ENCODE assay signal across 8 cellular contexts in the genomic region with DNA sequence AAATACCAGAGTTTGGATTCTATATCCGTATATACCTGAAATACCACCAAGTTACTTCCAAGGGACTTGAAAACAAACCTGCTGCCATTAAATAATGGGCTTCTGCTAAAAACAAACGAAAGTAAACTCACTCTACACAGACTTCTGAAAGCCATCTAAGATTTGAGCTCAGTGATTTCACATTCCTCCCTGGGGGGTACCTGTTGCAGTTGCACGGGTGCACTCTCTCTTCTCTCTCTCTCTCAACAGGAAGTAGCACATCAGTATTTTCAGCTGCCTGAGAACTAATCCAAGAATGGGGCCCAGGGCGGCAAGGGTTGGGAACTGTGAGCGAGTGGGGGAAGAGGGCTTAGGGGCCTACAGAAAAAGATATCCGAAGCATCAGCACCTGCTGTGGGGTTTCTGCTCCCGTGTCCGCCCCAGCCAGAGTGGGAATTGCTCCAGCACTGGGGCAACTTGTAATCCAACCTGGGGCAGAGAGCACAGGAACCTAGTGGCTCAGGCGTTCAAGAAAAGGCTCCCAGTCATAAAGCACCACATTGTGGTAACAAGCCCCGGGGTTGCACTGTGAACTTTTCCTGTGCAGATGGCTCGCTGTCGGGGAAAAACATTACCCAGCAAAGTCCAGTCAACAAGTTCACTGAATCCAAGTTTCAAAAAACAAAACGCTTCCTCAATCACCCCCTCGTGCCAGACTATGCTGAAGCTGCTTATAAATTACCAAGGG.
DNase-seq lines count a peak whose midpoint lies in the region; ATAC-seq and TF ChIP-seq lines count a peak whose summit lies in the region.

No MANE protein-coding gene starts in this region.

- intact Hi-C loops in MCF 10A (cut with micrococcal nuclease): loop anchor here (2.0 to 5.0 kb wide), 3 partner anchors 84 to 264 kb away; no protein-coding TSS in a partner anchor

- H3K4me3 Mint-ChIP-seq in MCF 10A (ENCODE audit: unreplicated experiment): peak overlapping the region; percentile 65

- POLR2A ChIA-PET in MCF 10A (lab: Yijun Ruan, JAX): interaction anchor here (0.5 to 15.1 kb wide), 32 partner anchors 8 to 1678 kb away, joined by 3 to 205 read pairs (median 4); partner anchors contain the start of gene EFNA5

- peaks cover 22% of the 10 kb centered on the region for H3K36me3 Mint-ChIP-seq in MCF 10A (ENCODE audit: insufficient read depth, unreplicated experiment)

- no TSS peak for BruUV-seq in MCF 10A (replicated peaks; lab: Mats Ljungman, UMichigan)

- peak; percentile 11 to 19 for DNase-seq in stimulated activated CD4-positive, alpha-beta T cell treated with anti-CD3 and anti-CD28 coated beads, Interleukin-2, amount 100 ng/mL, for 24 hours
- DNase-seq in stimulated activated CD4-positive, alpha-beta T cell treated with anti-CD3 and anti-CD28 coated beads, Interleukin-12 subunit alpha, Interleukin-12 subunit beta, amount 100 ng/mL, for 4 hours: no peak
- DNase-seq in NCI-H748 treated with DMSO at 0.1 percent for 48 hours (lab: John Stamatoyannopoulos, UW): peak; percentile 40
- DNase-seq in MCF 10A (ENCODE audit: unreplicated experiment): peak; percentile 67
- DNase-seq in lung microvascular endothelial cell (ENCODE audit: low read depth in 2 of 2): peak; percentile 74 to 95
- no peak for DNase-seq in GOT3 (lab: John Stamatoyannopoulos, UW)

- H3K4me1 ChIP-seq in urinary bladder (ENCODE audit: insufficient read depth): no peaks in the 10 kb centered on the region

- H3K36me3 ChIP-seq in urinary bladder (ENCODE audit: insufficient read depth): no peaks in the 10 kb centered on the region

- H3K27ac Mint-ChIP-seq in MCF 10A (ENCODE audit: low read depth, unreplicated experiment): peak overlapping the region; percentile 79

- H3K4me3 ChIP-seq in urinary bladder (ENCODE audit: low read depth, low read length): no peak overlapping the region

- ATAC-seq in HG02938 (IDR thresholded peaks at IDR 0.05; ENCODE audit: unreplicated experiment): peak; percentile 85

- WGBS in urinary bladder: 64% methylated on average over 14 of the region's 14 CpGs

- peak overlapping the region; percentile 35 for H3K27ac ChIP-seq in urinary bladder (ENCODE audit: low read depth)

- TF ChIP-seq CTCF in MCF 10A (IDR thresholded peaks at IDR 0.05; ENCODE audit: unreplicated experiment): no peak

- peaks cover 64% of the 10 kb centered on the region for H3K4me1 Mint-ChIP-seq in MCF 10A (ENCODE audit: insufficient read depth, unreplicated experiment)

- no peaks in the 10 kb centered on the region for H3K9me3 Mint-ChIP-seq in MCF 10A (ENCODE audit: unreplicated experiment)

- no peaks in the 10 kb centered on the region for H3K27me3 Mint-ChIP-seq in MCF 10A (ENCODE audit: insufficient read depth, unreplicated experiment)

- CTCF ChIA-PET in MCF 10A (lab: Yijun Ruan, JAX): interaction anchor here (0.6 to 3.5 kb wide), 27 partner anchors 9 to 1476 kb away, joined by 3 to 16 read pairs (median 5); no protein-coding TSS in a partner anchor

Comparison
In these comparisons a context has a peak if more than half of its experiments do, and no peak if none do; other contexts are left out.
1. DNase-seq: peak in stimulated activated CD4-positive, alpha-beta T cell treated with anti-CD3 and anti-CD28 coated beads, Interleukin-2, amount 100 ng/mL, for 24 hours (2 of 2), NCI-H748 treated with DMSO at 0.1 percent for 48 hours (single experiment), MCF 10A (single experiment) and lung microvascular endothelial cell (2 of 2); none in stimulated activated CD4-positive, alpha-beta T cell treated with anti-CD3 and anti-CD28 coated beads, Interleukin-12 subunit alpha, Interleukin-12 subunit beta, amount 100 ng/mL, for 4 hours (single experiment) and GOT3 (single experiment).